16 cellular contexts compared by ENCODE assay signal in genomic region chr9:128773049-128773448, GRCh38. TPM values are rescaled to one million over a fixed set of nuclear protein-coding genes. Genes with fewer than 3 reads are reported as not detected.
DNase-seq lines count a peak whose midpoint lies in the region; ATAC-seq and TF ChIP-seq lines count a peak whose summit lies in the region.
"Had no signal": no experiment of that assay in that cellular context is flagged by ENCODE, and none has a peak within 500 bp of the region (broad histone marks: within the 10 kb centered on the region; RNA-seq: fewer than 3 reads in every experiment).

No MANE protein-coding gene starts in this region.

- H3K9me3 Mint-ChIP-seq in natural killer cell: peaks cover 0 to 5% of the 10 kb centered on the region in 2 donors
- peaks cover 3% of the 10 kb centered on the region for H3K9me3 Mint-ChIP-seq in natural killer cell treated with Interleukin-12 subunit alpha and Interleukin-12 subunit beta and Interleukin-15 and Interleukin-18, amount 100 ng/mL, for 72 hours
- H3K9me3 Mint-ChIP-seq in dendritic cell treated with granulocyte-macrophage colony-stimulating factor and Interleukin-4, amounts not matched to agents 40 ng/mL and 50 ng/mL, for 4 days: peaks cover 16% of the 10 kb centered on the region
- peaks cover 2 to 5% of the 10 kb centered on the region in 2 donors for H3K9me3 Mint-ChIP-seq in stimulated activated naive B cell treated with anti-CD40 and anti-IgM and Interleukin-4, amounts not matched to agents 10 μg/mL and 1 μg/mL and 100 μg/mL, for 72 hours

- peaks cover 11% of the 10 kb centered on the region for H3K4me1 ChIP-seq in KMS-11 (ENCODE audit: low read depth, poor library complexity, severe bottlenecking)

- H3K27ac Mint-ChIP-seq in natural killer cell: peak overlapping the region; percentile 92 to 99
- no peak overlapping the region for H3K27ac Mint-ChIP-seq in natural killer cell treated with Interleukin-12 subunit alpha and Interleukin-12 subunit beta and Interleukin-15 and Interleukin-18, amount 100 ng/mL, for 72 hours
- H3K27ac Mint-ChIP-seq in dendritic cell treated with granulocyte-macrophage colony-stimulating factor and Interleukin-4, amounts not matched to agents 40 ng/mL and 50 ng/mL, for 4 days: peak overlapping the region; percentile 93
- H3K27ac Mint-ChIP-seq in stimulated activated naive B cell treated with anti-CD40 and anti-IgM and Interleukin-4, amounts not matched to agents 10 μg/mL and 1 μg/mL and 100 μg/mL, for 72 hours: peak overlapping the region; percentile 97

- no peak overlapping the region for H3K4me3 ChIP-seq in KMS-11 (IDR thresholded peaks at IDR 0.05; ENCODE audit: insufficient read depth, low read depth, low read length)

- TF ChIP-seq CTCF in natural killer cell (IDR thresholded peaks at IDR 0.05): no peak
- TF ChIP-seq CTCF in KMS-11 (conservative IDR thresholded peaks at IDR 0.05; ENCODE audit: low read depth, low read length): no peak

- no peaks in the 10 kb centered on the region for H4K20me1 ChIP-seq in KMS-11 (ENCODE audit: insufficient read depth)

- H2AFZ ChIP-seq in KMS-11 (ENCODE audit: low read depth): peak overlapping the region; percentile 99; the same call in 1 of the 2 replicates

- H3K4me2 ChIP-seq in KMS-11: no peak overlapping the region

- H3K27me3 ChIP-seq in KMS-11 (ENCODE audit: insufficient read depth, low read depth): no peaks in the 10 kb centered on the region
- H3K27me3 ChIP-seq: tibial nerve had no signal

- no peaks in the 10 kb centered on the region for H3K36me3 Mint-ChIP-seq in natural killer cell
- peaks cover 7% of the 10 kb centered on the region for H3K36me3 Mint-ChIP-seq in natural killer cell treated with Interleukin-12 subunit alpha and Interleukin-12 subunit beta and Interleukin-15 and Interleukin-18, amount 100 ng/mL, for 72 hours
- peaks cover 8% of the 10 kb centered on the region for H3K36me3 Mint-ChIP-seq in dendritic cell treated with granulocyte-macrophage colony-stimulating factor and Interleukin-4, amounts not matched to agents 40 ng/mL and 50 ng/mL, for 4 days (ENCODE audit: low read depth)
- peaks cover 27 to 28% of the 10 kb centered on the region in 2 donors for H3K36me3 Mint-ChIP-seq in stimulated activated naive B cell treated with anti-CD40 and anti-IgM and Interleukin-4, amounts not matched to agents 10 μg/mL and 1 μg/mL and 100 μg/mL, for 72 hours

- peaks cover 28% of the 10 kb centered on the region in 2 donors for H3K4me1 Mint-ChIP-seq in natural killer cell
- H3K4me1 Mint-ChIP-seq in natural killer cell treated with Interleukin-12 subunit alpha and Interleukin-12 subunit beta and Interleukin-15 and Interleukin-18, amount 100 ng/mL, for 72 hours (ENCODE audit: low read depth in 2 of 2): peaks cover 16 to 25% of the 10 kb centered on the region in 2 donors
- H3K4me1 Mint-ChIP-seq in dendritic cell treated with granulocyte-macrophage colony-stimulating factor and Interleukin-4, amounts not matched to agents 40 ng/mL and 50 ng/mL, for 4 days (ENCODE audit: low read depth): peaks cover 30% of the 10 kb centered on the region
- H3K4me1 Mint-ChIP-seq in stimulated activated naive B cell treated with anti-CD40 and anti-IgM and Interleukin-4, amounts not matched to agents 10 μg/mL and 1 μg/mL and 100 μg/mL, for 72 hours: peaks cover 24 to 65% of the 10 kb centered on the region in 2 donors

- intact Hi-C loops in natural killer cell (cut with micrococcal nuclease): loop anchor here (5.0 kb wide), 1 partner anchor 51 kb away; the partner anchor contains the start of gene ZDHHC12
- intact Hi-C loops in dendritic cell treated with granulocyte-macrophage colony-stimulating factor and Interleukin-4, amounts not matched to agents 40 ng/mL and 50 ng/mL, for 4 days (cut with micrococcal nuclease): no loop called here

- peak overlapping the region; percentile 97 for H3K4me3 Mint-ChIP-seq in natural killer cell
- H3K4me3 Mint-ChIP-seq in natural killer cell treated with Interleukin-12 subunit alpha and Interleukin-12 subunit beta and Interleukin-15 and Interleukin-18, amount 100 ng/mL, for 72 hours: no peak overlapping the region
- H3K4me3 Mint-ChIP-seq in dendritic cell treated with granulocyte-macrophage colony-stimulating factor and Interleukin-4, amounts not matched to agents 40 ng/mL and 50 ng/mL, for 4 days: no peak overlapping the region
- peak overlapping the region in 1 of 2 donors; percentile 92 for H3K4me3 Mint-ChIP-seq in stimulated activated naive B cell treated with anti-CD40 and anti-IgM and Interleukin-4, amounts not matched to agents 10 μg/mL and 1 μg/mL and 100 μg/mL, for 72 hours

- H3K27me3 Mint-ChIP-seq in natural killer cell (ENCODE audit: low read depth in 2 of 2): peaks cover 0 to 5% of the 10 kb centered on the region in 2 donors
- H3K27me3 Mint-ChIP-seq in natural killer cell treated with Interleukin-12 subunit alpha and Interleukin-12 subunit beta and Interleukin-15 and Interleukin-18, amount 100 ng/mL, for 72 hours: no peaks in the 10 kb centered on the region
- no peaks in the 10 kb centered on the region for H3K27me3 Mint-ChIP-seq in dendritic cell treated with granulocyte-macrophage colony-stimulating factor and Interleukin-4, amounts not matched to agents 40 ng/mL and 50 ng/mL, for 4 days
- no peaks in the 10 kb centered on the region for H3K27me3 Mint-ChIP-seq in stimulated activated naive B cell treated with anti-CD40 and anti-IgM and Interleukin-4, amounts not matched to agents 10 μg/mL and 1 μg/mL and 100 μg/mL, for 72 hours

- no peaks in the 10 kb centered on the region for H3K79me2 ChIP-seq in KMS-11 (ENCODE audit: insufficient read depth, low read depth)

- no peak overlapping the region for H3K27ac ChIP-seq in KMS-11

- no peak overlapping the region for H3K9ac ChIP-seq in KMS-11

- DNase-seq in natural killer cell: no peak
- DNase-seq in natural killer cell treated with Interleukin-12 subunit alpha and Interleukin-12 subunit beta and Interleukin-15 and Interleukin-18, amount 100 ng/mL, for 72 hours (ENCODE audit: low spot score): no peak
- no peak for DNase-seq in stimulated activated naive B cell treated with anti-CD40 and anti-IgM and Interleukin-4, amounts not matched to agents 10 μg/mL and 1 μg/mL and 100 μg/mL, for 72 hours
- DNase-seq in NCI-H82 treated with DMSO at 0.1 percent for 48 hours (lab: John Stamatoyannopoulos, UW; ENCODE audit: unreplicated experiment): no peak
- no peak for DNase-seq in SW480 (ENCODE audit: low spot score)
- no peak for DNase-seq in GOT3 (lab: John Stamatoyannopoulos, UW)
- DNase-seq: caudate nucleus; DMS79 treated with DMSO at 0.1 percent for 48 hours; effector CD8-positive, alpha-beta T cell; hypothalamus; NCI-H1930; NCI-H510A treated with DMSO at 0.1 percent for 48 hours; small intestine had no signal

- H3K36me3 ChIP-seq in KMS-11 (ENCODE audit: insufficient read depth): no peaks in the 10 kb centered on the region
- H3K36me3 ChIP-seq: tibial nerve had no signal

- no peak for ATAC-seq in natural killer cell
- ATAC-seq in natural killer cell treated with Interleukin-12 subunit alpha and Interleukin-12 subunit beta and Interleukin-15 and Interleukin-18, amount 100 ng/mL, for 72 hours: no peak
- no peak for ATAC-seq in stimulated activated naive B cell treated with anti-CD40 and anti-IgM and Interleukin-4, amounts not matched to agents 10 μg/mL and 1 μg/mL and 100 μg/mL, for 72 hours (replicated peaks)

RNA-seq across cellular contexts. Expression of gene ZER1, which starts 1.3 kb away (rescaled TPM):
- 10 to 100 TPM; 35.0 to 37.4 (median 35.2) TPM for total RNA-seq in natural killer cell
- total RNA-seq in natural killer cell treated with Interleukin-12 subunit alpha and Interleukin-12 subunit beta and Interleukin-15 and Interleukin-18, amount 100 ng/mL, for 72 hours: 10 to 100 TPM; 21.5 to 22.4 TPM

RNA-seq across cellular contexts. Expression of gene TBC1D13, which starts 14.0 kb away (rescaled TPM):
- total RNA-seq in natural killer cell: 10 to 100 TPM; 31.5 to 34.5 (median 33.7) TPM
- 10 to 100 TPM; 25.9 to 33.4 TPM for total RNA-seq in natural killer cell treated with Interleukin-12 subunit alpha and Interleukin-12 subunit beta and Interleukin-15 and Interleukin-18, amount 100 ng/mL, for 72 hours

RNA-seq across cellular contexts. Expression of gene ENDOG, which starts 45.3 kb away (rescaled TPM):
- 10 to 100 TPM in 1 of 3 donors, 1 to 10 TPM in 2; 6.7 to 12.5 (median 8.3) TPM for total RNA-seq in natural killer cell
- total RNA-seq in natural killer cell treated with Interleukin-12 subunit alpha and Interleukin-12 subunit beta and Interleukin-15 and Interleukin-18, amount 100 ng/mL, for 72 hours: 10 to 100 TPM; 18.4 to 23.7 TPM

RNA-seq across cellular contexts. Expression of gene ZDHHC12, which starts 49.1 kb away (rescaled TPM):
- total RNA-seq in natural killer cell: 10 to 100 TPM; 26.1 to 37.1 (median 28.6) TPM
- total RNA-seq in natural killer cell treated with Interleukin-12 subunit alpha and Interleukin-12 subunit beta and Interleukin-15 and Interleukin-18, amount 100 ng/mL, for 72 hours: 10 to 100 TPM; 56.3 to 72.3 TPM

RNA-seq across cellular contexts. Expression of gene SPOUT1, which starts 56.5 kb away (rescaled TPM):
- total RNA-seq in natural killer cell: 10 to 100 TPM; 35.8 to 49.2 (median 40.1) TPM
- total RNA-seq in natural killer cell treated with Interleukin-12 subunit alpha and Interleukin-12 subunit beta and Interleukin-15 and Interleukin-18, amount 100 ng/mL, for 72 hours: 100 to 1,000 TPM in 1 of 2 donors, 10 to 100 TPM in 1; 89.5 to 152 TPM

Comparison
In these comparisons a context has a peak if more than half of its experiments do, and no peak if none do; other contexts are left out.
1. H3K27ac Mint-ChIP-seq: peak in natural killer cell (2 of 2), dendritic cell treated with granulocyte-macrophage colony-stimulating factor and Interleukin-4, amounts not matched to agents 40 ng/mL and 50 ng/mL, for 4 days (single experiment) and stimulated activated naive B cell treated with anti-CD40 and anti-IgM and Interleukin-4, amounts not matched to agents 10 μg/mL and 1 μg/mL and 100 μg/mL, for 72 hours (single experiment); none in natural killer cell treated with Interleukin-12 subunit alpha and Interleukin-12 subunit beta and Interleukin-15 and Interleukin-18, amount 100 ng/mL, for 72 hours (0 of 2).